ENCODE assay signal across 8 cellular contexts in the genomic region with DNA sequence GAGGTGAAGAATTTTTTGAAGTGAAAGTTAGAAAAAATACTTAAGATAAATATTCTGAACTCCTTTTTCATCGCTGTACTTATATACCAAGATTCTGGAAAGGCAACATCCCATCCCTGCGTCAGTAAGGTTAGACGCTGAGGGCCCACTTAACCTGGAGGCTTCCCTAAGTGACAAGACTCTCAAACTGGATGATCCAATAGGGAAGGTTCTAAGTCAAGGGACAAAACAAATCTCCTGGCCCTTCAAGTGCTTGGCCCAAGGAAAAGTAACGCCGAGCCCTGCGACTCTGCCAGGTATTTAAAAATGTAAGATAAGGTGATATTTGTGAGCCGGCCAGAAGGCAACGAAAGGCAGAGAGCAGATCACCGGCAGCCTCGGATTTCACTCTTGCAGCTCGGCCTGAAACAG. TPM values are rescaled to one million over a fixed set of nuclear protein-coding genes. Genes with fewer than 3 reads are reported as not detected.
DNase-seq lines count a peak whose midpoint lies in the region; ATAC-seq, FAIRE-seq and TF ChIP-seq lines count a peak whose summit lies in the region.

No MANE protein-coding gene starts in this region.

- H3K4me3 ChIP-seq in keratinocyte (ENCODE audit: control insufficient read depth in 2 of 3, extremely low read depth in 1 of 3, insufficient read depth in 2 of 3, low read depth in 1 of 3, low read length in 3 of 3) (peak overlapping the region; percentile 64 to 81 (median 78)), thymus (ENCODE audit: low read length) (peak overlapping the region; percentile 94)

- H3K4me1 ChIP-seq in keratinocyte (ENCODE audit: control insufficient read depth, extremely low read depth, insufficient read depth, low read length), result peaks cover 39% of the 10 kb centered on the region
- H3K4me1 ChIP-seq in thymus (ENCODE audit: control insufficient read depth, insufficient read depth, low read length), result peaks cover 28% of the 10 kb centered on the region

- H3K79me2 ChIP-seq in keratinocyte (ENCODE audit: control insufficient read depth, insufficient read depth, low read length), result peaks cover 29% of the 10 kb centered on the region

- peak overlapping the region; percentile 94 for H3K4me3 Mint-ChIP-seq in activated CD4-positive, alpha-beta T cell treated with anti-CD3 and anti-CD28 coated beads for 36 hours
- H3K4me3 Mint-ChIP-seq in activated naive CD8-positive, alpha-beta T cell treated with anti-CD3 and anti-CD28 coated beads, Interleukin-2, amount 10 ng/mL, durations not matched to agents 7 days and 5 days, result peak overlapping the region; percentile 94

- H3K27me3 Mint-ChIP-seq in activated CD4-positive, alpha-beta T cell treated with anti-CD3 and anti-CD28 coated beads for 36 hours, result no peaks in the 10 kb centered on the region
- H3K27me3 Mint-ChIP-seq in activated naive CD8-positive, alpha-beta T cell treated with anti-CD3 and anti-CD28 coated beads, Interleukin-2, amount 10 ng/mL, durations not matched to agents 7 days and 5 days, result peaks cover 5% of the 10 kb centered on the region

- dilution Hi-C loops in keratinocyte (cut with MboI; ENCODE audit: extremely low pct_ligation_motif_present, low sequenced_read_pairs), result no loop called here

- H3K9me1 ChIP-seq in keratinocyte (ENCODE audit: control insufficient read depth, extremely low read depth, insufficient read depth, low read length), result no peaks in the 10 kb centered on the region

- peak overlapping the region; percentile 96 for H3K27ac Mint-ChIP-seq in activated CD4-positive, alpha-beta T cell treated with anti-CD3 and anti-CD28 coated beads for 36 hours
- H3K27ac Mint-ChIP-seq in activated naive CD8-positive, alpha-beta T cell treated with anti-CD3 and anti-CD28 coated beads, Interleukin-2, amount 10 ng/mL, durations not matched to agents 7 days and 5 days, result peak overlapping the region; percentile 97

- H3K27ac ChIP-seq in keratinocyte (ENCODE audit: control insufficient read depth, insufficient read depth, low read length) (peak overlapping the region; percentile 40), thymus (ENCODE audit: low read depth) (peak overlapping the region; percentile 87)

- peaks cover 28% of the 10 kb centered on the region for H3K4me1 Mint-ChIP-seq in activated CD4-positive, alpha-beta T cell treated with anti-CD3 and anti-CD28 coated beads for 36 hours
- peaks cover 29% of the 10 kb centered on the region for H3K4me1 Mint-ChIP-seq in activated naive CD8-positive, alpha-beta T cell treated with anti-CD3 and anti-CD28 coated beads, Interleukin-2, amount 10 ng/mL, durations not matched to agents 7 days and 5 days

- peak overlapping the region; percentile 79 for H2AFZ ChIP-seq in keratinocyte (ENCODE audit: control insufficient read depth, low read length)

- no peaks in the 10 kb centered on the region for H3K9me3 Mint-ChIP-seq in activated CD4-positive, alpha-beta T cell treated with anti-CD3 and anti-CD28 coated beads for 36 hours (ENCODE audit: low read depth)
- H3K9me3 Mint-ChIP-seq in activated naive CD8-positive, alpha-beta T cell treated with anti-CD3 and anti-CD28 coated beads, Interleukin-2, amount 10 ng/mL, durations not matched to agents 7 days and 5 days, result no peaks in the 10 kb centered on the region

- POLR2A ChIA-PET in activated CD4-positive, alpha-beta T cell treated with anti-CD3 and anti-CD28 coated beads for 36 hours (lab: Charles Lee), result interaction anchor here (0.5 to 1.0 kb wide), 2 partner anchors 34 to 51 kb away, joined by 3 to 4 read pairs; no protein-coding TSS in a partner anchor
- POLR2A ChIA-PET in activated naive CD8-positive, alpha-beta T cell treated with anti-CD3 and anti-CD28 coated beads, Interleukin-2, amount 10 ng/mL, durations not matched to agents 7 days and 5 days (lab: Charles Lee), result no interaction called here

- H3K4me2 ChIP-seq in keratinocyte (ENCODE audit: control insufficient read depth, extremely low read depth, insufficient read depth, low read depth, low read length), result peak overlapping the region; percentile 90

- H4K20me1 ChIP-seq in keratinocyte (ENCODE audit: control insufficient read depth, extremely low read depth, insufficient read depth, low read length), result no peaks in the 10 kb centered on the region

- intact Hi-C loops in activated CD4-positive, alpha-beta T cell treated with anti-CD3 and anti-CD28 coated beads for 36 hours (cut with DNase I, micrococcal nuclease), result loop anchor here (2.0 to 10.0 kb wide), 10 partner anchors 79 to 1579 kb away; partner anchors contain the start of genes CERS6 (in 2 of the 2), LRP2 (in 1 of the 2), METTL5 (in 1 of the 2) and UBR3 (in 1 of the 2)

- FAIRE-seq in keratinocyte (lab: Jason Lieb, UNC), result no peak

- CTCF ChIA-PET in activated CD4-positive, alpha-beta T cell treated with anti-CD3 and anti-CD28 coated beads for 36 hours (lab: Charles Lee), result interaction anchor here (1.6 kb wide), 1 partner anchor 91 kb away, joined by 3 read pairs; no protein-coding TSS in a partner anchor

- H3K9me3 ChIP-seq in keratinocyte (ENCODE audit: control insufficient read depth, low read depth, low read length) (no peaks in the 10 kb centered on the region), thymus (ENCODE audit: control insufficient read depth) (no peaks in the 10 kb centered on the region)

- H3K27me3 ChIP-seq in keratinocyte (ENCODE audit: control insufficient read depth, extremely low read depth, insufficient read depth, low read length), result no peaks in the 10 kb centered on the region
- no peaks in the 10 kb centered on the region for H3K27me3 ChIP-seq in thymus (ENCODE audit: control insufficient read depth, insufficient read depth)

- H3K36me3 Mint-ChIP-seq in activated CD4-positive, alpha-beta T cell treated with anti-CD3 and anti-CD28 coated beads for 36 hours (ENCODE audit: low read depth), result peaks cover 14% of the 10 kb centered on the region
- peaks cover 5% of the 10 kb centered on the region for H3K36me3 Mint-ChIP-seq in activated naive CD8-positive, alpha-beta T cell treated with anti-CD3 and anti-CD28 coated beads, Interleukin-2, amount 10 ng/mL, durations not matched to agents 7 days and 5 days

- TF ChIP-seq CTCF in keratinocyte (optimal IDR thresholded peaks at IDR 0.05 in 1 of 3, IDR thresholded peaks at IDR 0.05 in 1 of 3, conservative IDR thresholded peaks at IDR 0.05 in 1 of 3; ENCODE audit: extremely low read depth in 1 of 3, insufficient read depth in 2 of 3, low read length in 3 of 3), result no peak

- H3K36me3 ChIP-seq in keratinocyte (ENCODE audit: control insufficient read depth in 2 of 2, extremely low read depth in 1 of 2, insufficient read depth in 2 of 2, low read length in 2 of 2), result no peaks in the 10 kb centered on the region
- H3K36me3 ChIP-seq in thymus (ENCODE audit: control insufficient read depth, insufficient read depth), result no peaks in the 10 kb centered on the region

- no peak for ATAC-seq in activated CD4-positive, alpha-beta T cell treated with anti-CD3 and anti-CD28 coated beads for 36 hours
- ATAC-seq in activated naive CD8-positive, alpha-beta T cell treated with anti-CD3 and anti-CD28 coated beads, Interleukin-2, amount 10 ng/mL, durations not matched to agents 7 days and 5 days (ENCODE audit: low read depth), result no peak
- ATAC-seq in HG02870 (IDR thresholded peaks at IDR 0.05; ENCODE audit: unreplicated experiment), result no peak

- DNase-seq in activated CD4-positive, alpha-beta T cell treated with anti-CD3 and anti-CD28 coated beads for 36 hours, result no peak
- DNase-seq in activated CD4-positive, alpha-beta T cell treated with anti-CD3 and anti-CD28 coated beads, Interleukin-2, amount 50 U/mL, for 48 hours, result no peak
- no peak for DNase-seq in activated naive CD8-positive, alpha-beta T cell treated with anti-CD3 and anti-CD28 coated beads, Interleukin-2, amount 10 ng/mL, durations not matched to agents 7 days and 5 days
- DNase-seq in keratinocyte (ENCODE audit: low read depth, low spot score) (no peak), NCI-H774 (lab: John Stamatoyannopoulos, UW) (no peak), GDM1 (lab: John Stamatoyannopoulos, UW) (no peak)

- H3K9ac ChIP-seq in keratinocyte (ENCODE audit: control insufficient read depth, extremely low read depth, insufficient read depth, low read length), result peak overlapping the region; percentile 65

- WGBS in thymus, result 30% methylated on average over 11 of the region's 11 CpGs

RNA-seq across cellular contexts. Expression of gene STK39, which starts 1.3 kb away (rescaled TPM):
- total RNA-seq in activated CD4-positive, alpha-beta T cell treated with anti-CD3 and anti-CD28 coated beads for 36 hours, result 10 to 100 TPM; 42.1 to 44.5 TPM
- total RNA-seq in activated naive CD8-positive, alpha-beta T cell treated with anti-CD3 and anti-CD28 coated beads, Interleukin-2, amount 10 ng/mL, durations not matched to agents 7 days and 5 days, result 10 to 100 TPM; 27.3 to 28.8 TPM
- polyA plus RNA-seq in keratinocyte (10.5 to 20.7 TPM (median 14.0 TPM) in 3 replicates), thymus (30.7 TPM)
- 7.3 TPM for polyA plus RNA-seq in keratinocyte (2011; ENCODE audit: low read depth)
- 10.2 and 15.7 TPM in 2 replicates for polyA plus RNA-seq in keratinocyte (2011; cell fraction: cytosol; rRNA removed)
- polyA plus RNA-seq in keratinocyte (2011; cell fraction: nucleus; rRNA removed), result 8.6 and 11.3 TPM in 2 replicates
- polyA plus RNA-seq in keratinocyte (2012; ENCODE audit: low replicate concordance), result 11.1 and 16.7 TPM in 2 replicates
- 4.3 to 12.8 TPM (median 5.0 TPM) in 3 replicates for polyA minus RNA-seq in keratinocyte
- polyA minus RNA-seq in keratinocyte (2011; cell fraction: cytosol; rRNA and poly(A)+ RNA removed), result 6.3 TPM
- polyA minus RNA-seq in keratinocyte (2011; cell fraction: nucleus; rRNA and poly(A)+ RNA removed), result 7.0 and 15.6 TPM in 2 replicates
